ENCODE assay signal across 9 cellular contexts in genomic region chr12:52081263-52081733, GRCh38. TPM values are rescaled to one million over a fixed set of nuclear protein-coding genes. Genes with fewer than 3 reads are reported as not detected.
A peak's percentile ranks its signal among the peaks of the same experiment; 100 is the strongest.
DNase-seq lines count a peak whose midpoint lies in the region; ATAC-seq and TF ChIP-seq lines count a peak whose summit lies in the region.
"Had no signal": no experiment of that assay in that cellular context is flagged by ENCODE, and none has a peak within 500 bp of the region (broad histone marks: within the 10 kb centered on the region; RNA-seq: fewer than 3 reads in every experiment).

No MANE protein-coding gene starts in this region.

- H3K4me1 Mint-ChIP-seq in IgD-negative memory B cell: peaks cover 17 to 30% (median 23%) of the 10 kb centered on the region in 3 donors
- peaks cover 9% of the 10 kb centered on the region for H3K4me1 Mint-ChIP-seq in activated CD8-positive, alpha-beta T cell treated with anti-CD3 and anti-CD28 coated beads for 36 hours (ENCODE audit: low read depth)

- intact Hi-C loops in activated CD8-positive, alpha-beta T cell treated with anti-CD3 and anti-CD28 coated beads for 36 hours (cut with micrococcal nuclease): no loop called here

- CTCF ChIA-PET in activated CD8-positive, alpha-beta T cell treated with anti-CD3 and anti-CD28 coated beads for 36 hours (lab: Charles Lee): interaction anchor here (0.6 to 12.8 kb wide), 10 partner anchors 9 to 218 kb away, joined by 3 to 394 read pairs (median 6); partner anchors contain the start of gene ATG101

- H3K4me2 ChIP-seq in neural cell (ENCODE audit: low read length): no peak overlapping the region

- H3K4me3 ChIP-seq in neural cell (ENCODE audit: low read length): no peak overlapping the region

- H3K27me3 Mint-ChIP-seq in IgD-negative memory B cell: peaks cover under 1% of the 10 kb centered on the region
- no peaks in the 10 kb centered on the region for H3K27me3 Mint-ChIP-seq in activated CD8-positive, alpha-beta T cell treated with anti-CD3 and anti-CD28 coated beads for 36 hours

- H3K27me3 ChIP-seq in neural cell (ENCODE audit: insufficient read depth, low read depth, low read length): no peaks in the 10 kb centered on the region

- H3K27ac Mint-ChIP-seq in IgD-negative memory B cell: peak overlapping the region; percentile 62 to 72 (median 71)
- H3K27ac Mint-ChIP-seq in activated CD8-positive, alpha-beta T cell treated with anti-CD3 and anti-CD28 coated beads for 36 hours: no peak overlapping the region

- no peak overlapping the region for H2AFZ ChIP-seq in neural cell (ENCODE audit: low read depth, low read length)

- no peaks in the 10 kb centered on the region for H3F3A ChIP-seq in neural cell (ENCODE audit: insufficient read depth, low read length, poor library complexity, severe bottlenecking)

- DNase-seq in NCI-H526 (lab: John Stamatoyannopoulos, UW): peak; percentile 12 to 80
- DNase-seq in NCI-H526 treated with DMSO at 0.1 percent for 48 hours (lab: John Stamatoyannopoulos, UW): no peak
- peak; percentile 33 for DNase-seq in activated CD8-positive, alpha-beta T cell treated with anti-CD3 and anti-CD28 coated beads for 36 hours
- DNase-seq in HPDE6-E6E7 (ENCODE audit: extremely low spot score): no peak
- DNase-seq in dedifferentiated amniotic fluid mesenchymal stem cell (ENCODE audit: extremely low spot score): no peak

- no peaks in the 10 kb centered on the region for H3K9me3 Mint-ChIP-seq in IgD-negative memory B cell
- H3K9me3 Mint-ChIP-seq in activated CD8-positive, alpha-beta T cell treated with anti-CD3 and anti-CD28 coated beads for 36 hours: no peaks in the 10 kb centered on the region

- POLR2A ChIA-PET in activated CD8-positive, alpha-beta T cell treated with anti-CD3 and anti-CD28 coated beads for 36 hours (lab: Charles Lee): interaction anchor here (1.7 to 2.7 kb wide), 4 partner anchors 11 to 56 kb away, joined by 4 to 11 read pairs (median 6); partner anchors contain the start of genes ATG101 and NR4A1

- H3K4me3 Mint-ChIP-seq in IgD-negative memory B cell: peak overlapping the region in 3 of 4 donors; percentile 55 to 85 (median 79)
- no peak overlapping the region for H3K4me3 Mint-ChIP-seq in activated CD8-positive, alpha-beta T cell treated with anti-CD3 and anti-CD28 coated beads for 36 hours

- H3K9me2 ChIP-seq in neural cell (ENCODE audit: insufficient read depth, low read length): no peaks in the 10 kb centered on the region

- ATAC-seq in activated CD8-positive, alpha-beta T cell treated with anti-CD3 and anti-CD28 coated beads for 36 hours: peak; percentile 55
- ATAC-seq in GM19463 (IDR thresholded peaks at IDR 0.05; ENCODE audit: unreplicated experiment): no peak

- no peaks in the 10 kb centered on the region for H3K9me3 ChIP-seq in neural cell (ENCODE audit: low read length)

- peaks cover 6% of the 10 kb centered on the region for H3K36me3 Mint-ChIP-seq in IgD-negative memory B cell
- peaks cover 16% of the 10 kb centered on the region for H3K36me3 Mint-ChIP-seq in activated CD8-positive, alpha-beta T cell treated with anti-CD3 and anti-CD28 coated beads for 36 hours (ENCODE audit: low read depth)

- H3K9ac ChIP-seq in neural cell (ENCODE audit: low read length): peak overlapping the region; percentile 16

- H3K79me2 ChIP-seq in neural cell (replicated peaks; ENCODE audit: insufficient read depth, low read length): no peaks in the 10 kb centered on the region

- no peaks in the 10 kb centered on the region for H4K20me1 ChIP-seq in neural cell (ENCODE audit: insufficient read depth)

- TF ChIP-seq CTCF in activated CD8-positive, alpha-beta T cell treated with anti-CD3 and anti-CD28 coated beads for 36 hours (IDR thresholded peaks at IDR 0.05): no peak
- TF ChIP-seq CTCF in neural cell (IDR thresholded peaks at IDR 0.05; ENCODE audit: poor library complexity, severe bottlenecking): no peak

- TF ChIP-seq EP300 in neural cell (conservative IDR thresholded peaks at IDR 0.05; ENCODE audit: poor library complexity, severe bottlenecking): no peak

- no peaks in the 10 kb centered on the region for H3K36me3 ChIP-seq in neural cell (ENCODE audit: insufficient read depth, low read length)

- TF ChIP-seq RAD21 in neural cell (conservative IDR thresholded peaks at IDR 0.05): no peak

- no peak overlapping the region for H3K27ac ChIP-seq in neural cell (ENCODE audit: low read length)

TF ChIP-seq in neural cell, 6 proteins besides CTCF, POLR2A, EP300 and RAD21:
- TF ChIP-seq EZH2 (IDR thresholded peaks at IDR 0.05; ENCODE audit: borderline replicate concordance, insufficient read depth, low read length, poor library complexity, severe bottlenecking): no peak
- TF ChIP-seq MXI1 (conservative IDR thresholded peaks at IDR 0.05; ENCODE audit: poor library complexity, severe bottlenecking): no peak
- no peak for TF ChIP-seq POLR2AphosphoS5 (IDR thresholded peaks at IDR 0.05)
- no peak for TF ChIP-seq SMC3 (conservative IDR thresholded peaks at IDR 0.05; ENCODE audit: poor library complexity)
- TF ChIP-seq TAF1 (IDR thresholded peaks at IDR 0.05; ENCODE audit: low read depth): no peak
- no peak for TF ChIP-seq REST (IDR thresholded peaks at IDR 0.05; ENCODE audit: borderline replicate concordance)

RNA-seq across cellular contexts. Expression of gene SMIM41, which starts 1.8 kb away (rescaled TPM):
- polyA plus RNA-seq in IgD-negative memory B cell (not detected), neural cell (not detected in 2 replicates)
- total RNA-seq in activated CD8-positive, alpha-beta T cell treated with anti-CD3 and anti-CD28 coated beads for 36 hours: not detected
- not detected in 2 replicates for polyA minus RNA-seq in neural cell
- total RNA-seq: epithelial cell of proximal tubule had no signal

RNA-seq across cellular contexts. Expression of gene ATG101, which starts 11.5 kb away (rescaled TPM):
- polyA plus RNA-seq in IgD-negative memory B cell: 25.4 TPM
- total RNA-seq in activated CD8-positive, alpha-beta T cell treated with anti-CD3 and anti-CD28 coated beads for 36 hours: 10 to 100 TPM; 25.6 to 28.4 TPM
- polyA plus RNA-seq in neural cell: 53.9 and 55.6 TPM in 2 replicates
- 32.5 and 40.2 TPM in 2 replicates for polyA minus RNA-seq in neural cell

RNA-seq across cellular contexts. Expression of gene NR4A1, which starts 30.1 kb away (rescaled TPM):
- 9.3 TPM for polyA plus RNA-seq in IgD-negative memory B cell
- 100 to 1,000 TPM; 120 to 128 TPM for total RNA-seq in activated CD8-positive, alpha-beta T cell treated with anti-CD3 and anti-CD28 coated beads for 36 hours
- 3.4 and 6.1 TPM in 2 replicates for polyA plus RNA-seq in neural cell
- polyA minus RNA-seq in neural cell: 5.0 and 7.3 TPM in 2 replicates

Comparison
In these comparisons a context has a peak if more than half of its experiments do, and no peak if none do; other contexts are left out.
1. DNase-seq: peak in NCI-H526 (2 of 2) and activated CD8-positive, alpha-beta T cell treated with anti-CD3 and anti-CD28 coated beads for 36 hours (single experiment); none in NCI-H526 treated with DMSO at 0.1 percent for 48 hours (single experiment), HPDE6-E6E7 (single experiment) and dedifferentiated amniotic fluid mesenchymal stem cell (single experiment).